ENCODE assay signal across 8 cellular contexts in genomic region chr9:96232539-96233241, GRCh38.
DNase-seq lines count a peak whose midpoint lies in the region; ATAC-seq and TF ChIP-seq lines count a peak whose summit lies in the region.

No MANE protein-coding gene starts in this region.

- H3K79me1 ChIP-seq in neuronal stem cell (ENCODE audit: low read depth, low read length), result no peaks in the 10 kb centered on the region

- no peak overlapping the region for H3K14ac ChIP-seq in neuronal stem cell (ENCODE audit: low read length)

- no peaks in the 10 kb centered on the region for H3K36me3 ChIP-seq in neuronal stem cell (replicated peaks in 1 of 2; ENCODE audit: control insufficient read depth in 2 of 2, insufficient read depth in 2 of 2, low read length in 2 of 2)

- peak overlapping the region in 1 of 2 donors; percentile 10 for H3K4me3 ChIP-seq in foreskin fibroblast (ENCODE audit: low read depth in 1 of 2, low read length in 2 of 2)
- H3K4me3 ChIP-seq in neuronal stem cell (ENCODE audit: low read length in 2 of 2), result no peak overlapping the region

- TF ChIP-seq CTCF in foreskin fibroblast (IDR thresholded peaks at IDR 0.05; ENCODE audit: low read depth, low read length), result peak; percentile 98

- H2BK5ac ChIP-seq in neuronal stem cell (ENCODE audit: low read length), result no peak overlapping the region

- intact Hi-C loops in Right ventricle myocardium inferior (cut with DNase I), result loop anchor here (1.0 kb wide), 1 partner anchor 85 kb away; no protein-coding TSS in a partner anchor
- intact Hi-C loops in cardiac septum (cut with DNase I), result loop anchor here (5.0 kb wide), 1 partner anchor 85 kb away; no protein-coding TSS in a partner anchor

- no peak overlapping the region for H2BK120ac ChIP-seq in neuronal stem cell (ENCODE audit: low read depth, low read length)

- no peak overlapping the region for H3K27ac ChIP-seq in neuronal stem cell (replicated peaks; ENCODE audit: low read length)

- H3K27ac Mint-ChIP-seq in activated CD4-positive, alpha-beta memory T cell treated with anti-CD3 and anti-CD28 coated beads, Interleukin-2, amount 10 ng/mL, durations not matched to agents 7 days and 5 days, result no peak overlapping the region

- CTCF ChIA-PET in activated CD4-positive, alpha-beta memory T cell treated with anti-CD3 and anti-CD28 coated beads, Interleukin-2, amount 10 ng/mL, durations not matched to agents 7 days and 5 days (lab: Charles Lee), result interaction anchor here (0.6 to 3.3 kb wide), 9 partner anchors 12 to 737 kb away, joined by 3 to 29 read pairs (median 3); no protein-coding TSS in a partner anchor

- WGBS in neuronal stem cell (ENCODE audit: extremely low coverage in 2 of 2, insufficient read length in 2 of 2, insufficient replicate concordance in 1 of 2), 2 donors, result no CpG with 5 or more reads among the region's 14 CpGs

- peaks cover 0 to 5% (median 0%) of the 10 kb centered on the region in 3 experiments for H3K27me3 ChIP-seq in neuronal stem cell (ENCODE audit: control insufficient read depth in 3 of 3, insufficient read depth in 3 of 3, low read depth in 1 of 3, low read length in 3 of 3)

- no peaks in the 10 kb centered on the region for H3K9me3 ChIP-seq in neuronal stem cell (replicated peaks in 1 of 2; ENCODE audit: control insufficient read depth in 2 of 2, insufficient read depth in 1 of 2, low read depth in 1 of 2, low read length in 2 of 2)

- peaks cover 0 to 6% of the 10 kb centered on the region in 2 donors for H3K4me1 ChIP-seq in neuronal stem cell (ENCODE audit: control insufficient read depth in 2 of 2, insufficient read depth in 1 of 2, low read depth in 1 of 2, low read length in 2 of 2)

- no peak overlapping the region for H4K8ac ChIP-seq in neuronal stem cell (ENCODE audit: low read depth, low read length)

- H3K18ac ChIP-seq in neuronal stem cell (ENCODE audit: low read length), result no peak overlapping the region

- H2BK15ac ChIP-seq in neuronal stem cell (ENCODE audit: low read length), result no peak overlapping the region

- H3K36me3 Mint-ChIP-seq in activated CD4-positive, alpha-beta memory T cell treated with anti-CD3 and anti-CD28 coated beads, Interleukin-2, amount 10 ng/mL, durations not matched to agents 7 days and 5 days (ENCODE audit: low read depth), result no peaks in the 10 kb centered on the region

- DNase-seq in Right ventricle myocardium inferior (ENCODE audit: missing footprints) (peak; percentile 77), cardiac septum (ENCODE audit: low spot score) (no peak), NCI-H2029 treated with DMSO at 0.1 percent for 48 hours (lab: John Stamatoyannopoulos, UW) (peak; percentile 59), foreskin fibroblast (peak; percentile 38 to 78), neuronal stem cell (ENCODE audit: low spot score) (peak; percentile 33), GDM1 (lab: John Stamatoyannopoulos, UW) (no peak)
- peak; percentile 44 for DNase-seq in activated CD4-positive, alpha-beta memory T cell treated with anti-CD3 and anti-CD28 coated beads, Interleukin-2, amount 10 ng/mL, durations not matched to agents 7 days and 5 days

- no peak overlapping the region for H3K9ac ChIP-seq in neuronal stem cell (ENCODE audit: low read depth, low read length, poor library complexity)

- no peak overlapping the region for H4K91ac ChIP-seq in neuronal stem cell (ENCODE audit: low read depth, low read length, poor library complexity)

- no peaks in the 10 kb centered on the region for H3K9me3 Mint-ChIP-seq in activated CD4-positive, alpha-beta memory T cell treated with anti-CD3 and anti-CD28 coated beads, Interleukin-2, amount 10 ng/mL, durations not matched to agents 7 days and 5 days

- H2AK5ac ChIP-seq in neuronal stem cell (ENCODE audit: low read depth, low read length), result no peak overlapping the region

- H3K4me2 ChIP-seq in neuronal stem cell (ENCODE audit: insufficient read depth, low read length, poor library complexity, severe bottlenecking), result no peak overlapping the region

- H2BK12ac ChIP-seq in neuronal stem cell (ENCODE audit: low read length), result peak overlapping the region; percentile 63

- ATAC-seq in Right ventricle myocardium inferior (peak; percentile 94), HG02763 (IDR thresholded peaks at IDR 0.05; ENCODE audit: unreplicated experiment) (no peak)

- no peaks in the 10 kb centered on the region for H3K4me1 Mint-ChIP-seq in activated CD4-positive, alpha-beta memory T cell treated with anti-CD3 and anti-CD28 coated beads, Interleukin-2, amount 10 ng/mL, durations not matched to agents 7 days and 5 days

- no peak overlapping the region for H3K4ac ChIP-seq in neuronal stem cell (ENCODE audit: low read length)

- H3K23ac ChIP-seq in neuronal stem cell (ENCODE audit: low read depth, low read length, poor library complexity), result no peak overlapping the region

- peaks cover 52% of the 10 kb centered on the region for H3K27me3 Mint-ChIP-seq in activated CD4-positive, alpha-beta memory T cell treated with anti-CD3 and anti-CD28 coated beads, Interleukin-2, amount 10 ng/mL, durations not matched to agents 7 days and 5 days

- POLR2A ChIA-PET in activated CD4-positive, alpha-beta memory T cell treated with anti-CD3 and anti-CD28 coated beads, Interleukin-2, amount 10 ng/mL, durations not matched to agents 7 days and 5 days (lab: Charles Lee), result no interaction called here

- H3K4me3 Mint-ChIP-seq in activated CD4-positive, alpha-beta memory T cell treated with anti-CD3 and anti-CD28 coated beads, Interleukin-2, amount 10 ng/mL, durations not matched to agents 7 days and 5 days, result no peak overlapping the region

- peak overlapping the region; percentile 42 for H2AFZ ChIP-seq in neuronal stem cell (ENCODE audit: low read length)

Comparison
In these comparisons a context has a peak if more than half of its experiments do, and no peak if none do; other contexts are left out.
1. DNase-seq: peak in Right ventricle myocardium inferior (single experiment), NCI-H2029 treated with DMSO at 0.1 percent for 48 hours (single experiment), activated CD4-positive, alpha-beta memory T cell treated with anti-CD3 and anti-CD28 coated beads, Interleukin-2, amount 10 ng/mL, durations not matched to agents 7 days and 5 days (single experiment), foreskin fibroblast (2 of 2) and neuronal stem cell (single experiment); none in cardiac septum (single experiment) and GDM1 (single experiment).